16 cellular contexts compared by ENCODE assay signal in the genomic region with DNA sequence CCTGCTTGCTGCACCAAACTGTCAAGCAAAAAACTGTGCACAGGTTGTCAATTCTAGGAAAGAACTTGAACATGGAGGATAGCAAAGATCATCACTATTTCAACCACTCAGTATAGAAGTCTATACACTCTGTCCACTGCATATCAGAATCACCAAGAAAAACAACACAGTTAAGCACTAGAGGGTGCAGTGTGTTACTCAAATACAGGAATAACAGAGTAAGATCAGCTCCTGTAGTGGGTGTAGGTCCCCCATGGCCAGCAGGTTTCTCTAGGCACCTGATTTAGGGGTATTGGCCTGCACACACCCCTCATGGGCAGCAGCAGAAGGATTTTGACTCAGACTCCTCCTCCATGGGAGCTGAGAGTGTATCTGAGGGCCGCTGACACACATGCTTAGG.
DNase-seq lines count a peak whose midpoint lies in the region; ATAC-seq and TF ChIP-seq lines count a peak whose summit lies in the region.
"Had no signal": no experiment of that assay in that cellular context is flagged by ENCODE, and none has a peak within 500 bp of the region (broad histone marks: within the 10 kb centered on the region; RNA-seq: fewer than 3 reads in every experiment).

No MANE protein-coding gene starts in this region.

- H3K79me2 ChIP-seq in OCI-LY3 (ENCODE audit: low read length), result no peaks in the 10 kb centered on the region

- in situ Hi-C loops in G401 (cut with HindIII; ENCODE audit: low sequenced_read_pairs), result no loop called here

- DNase-seq in BE2C (no peak), G401 (ENCODE audit: low spot score) (peak; percentile 22), cerebellar cortex (ENCODE audit: low spot score) (peak; percentile 12), right cardiac atrium (no peak), SW 1271 (lab: John Stamatoyannopoulos, UW) (no peak)
- DNase-seq: activated CD4-positive, CD25-positive, alpha-beta regulatory T cell treated with anti-CD3 and anti-CD28 coated beads, Interleukin-2, amount 50 U/mL, for 72 hours; DMS79; MM.1S; NCI-H2171 treated with DMSO at 0.1 percent for 48 hours; NK-92 treated with Interleukin-12 subunit alpha and Interleukin-12 subunit beta, amount 100 ng/mL, for 24 hours; stimulated activated CD4-positive, alpha-beta T cell treated with anti-CD3 and anti-CD28 coated beads, Interleukin-12 subunit alpha, Interleukin-12 subunit beta, amount 100 ng/mL, for 4 hours had no signal

- H3K4me1 ChIP-seq in BE2C, result no peaks in the 10 kb centered on the region; the same call in none of the 2 replicates
- peaks cover 4% of the 10 kb centered on the region; the same call in 1 of the 2 replicates for H3K4me1 ChIP-seq in OCI-LY3 (ENCODE audit: low read length)
- H3K4me1 ChIP-seq in right cardiac atrium (ENCODE audit: control insufficient read depth, insufficient read depth, low read length), result no peaks in the 10 kb centered on the region
- H3K4me1 ChIP-seq: BLaER1 treated with 17β-estradiol and CSF1 and Interleukin-3, amounts not matched to agents 10 nM and 100 nM; foreskin keratinocyte; suprapubic skin had no signal

- ATAC-seq in right cardiac atrium (no peak), HG02588 (IDR thresholded peaks at IDR 0.05; ENCODE audit: unreplicated experiment) (no peak)
- ATAC-seq: foreskin keratinocyte had no signal

- H3K9me3 ChIP-seq in BE2C (no peaks in the 10 kb centered on the region), OCI-LY3 (ENCODE audit: insufficient read depth, low read length) (no peaks in the 10 kb centered on the region), right cardiac atrium (ENCODE audit: control insufficient read depth, low read length) (no peaks in the 10 kb centered on the region)
- H3K9me3 ChIP-seq: BLaER1 treated with 17β-estradiol and CSF1 and Interleukin-3, amounts not matched to agents 10 nM and 100 nM; suprapubic skin had no signal

- H3K27ac ChIP-seq in OCI-LY3 (ENCODE audit: low read length) (no peak overlapping the region), right cardiac atrium (ENCODE audit: low read length) (no peak overlapping the region)
- H3K27ac ChIP-seq: BLaER1 treated with 17β-estradiol and CSF1 and Interleukin-3, amounts not matched to agents 10 nM and 100 nM; foreskin keratinocyte; suprapubic skin had no signal

- H3K4me2 ChIP-seq in OCI-LY3 (ENCODE audit: low read length), result no peak overlapping the region
- H3K4me2 ChIP-seq: BLaER1 treated with 17β-estradiol and CSF1 and Interleukin-3, amounts not matched to agents 10 nM and 100 nM had no signal

- H3K4me3 ChIP-seq in BE2C (ENCODE audit: low read depth, low read length) (no peak overlapping the region), OCI-LY3 (ENCODE audit: low read length) (no peak overlapping the region), right cardiac atrium (ENCODE audit: low read length) (no peak overlapping the region)
- H3K4me3 ChIP-seq: BLaER1 treated with 17β-estradiol and CSF1 and Interleukin-3, amounts not matched to agents 10 nM and 100 nM; suprapubic skin had no signal

- H3K36me3 ChIP-seq in BE2C, result no peaks in the 10 kb centered on the region
- H3K36me3 ChIP-seq in OCI-LY3 (replicated peaks; ENCODE audit: low read depth, low read length), result no peaks in the 10 kb centered on the region
- H3K36me3 ChIP-seq: BLaER1 treated with 17β-estradiol and CSF1 and Interleukin-3, amounts not matched to agents 10 nM and 100 nM; suprapubic skin had no signal

- WGBS in right cardiac atrium, result 69% methylated on average over 1 of the region's 1 CpG

- intact Hi-C loops in right cardiac atrium (cut with DNase I), result no loop called here

- no peaks in the 10 kb centered on the region for H3K27me3 ChIP-seq in BE2C
- no peaks in the 10 kb centered on the region for H3K27me3 ChIP-seq in OCI-LY3 (ENCODE audit: low read depth, low read length)
- no peaks in the 10 kb centered on the region for H3K27me3 ChIP-seq in right cardiac atrium (ENCODE audit: control insufficient read depth, insufficient read depth)
- H3K27me3 ChIP-seq: BLaER1 treated with 17β-estradiol and CSF1 and Interleukin-3, amounts not matched to agents 10 nM and 100 nM; foreskin keratinocyte; suprapubic skin had no signal

- no peak overlapping the region for H2AFZ ChIP-seq in OCI-LY3 (ENCODE audit: low read depth, low read length)

- TF ChIP-seq CTCF in BE2C (IDR thresholded peaks at IDR 0.05; ENCODE audit: low read depth, low read length) (peak; percentile 47), OCI-LY3 (IDR thresholded peaks at IDR 0.05; ENCODE audit: low read depth, low read length) (peak; percentile 27)

- no peak overlapping the region for H3K9ac ChIP-seq in OCI-LY3 (ENCODE audit: low read length)
- H3K9ac ChIP-seq: BLaER1 treated with 17β-estradiol and CSF1 and Interleukin-3, amounts not matched to agents 10 nM and 100 nM had no signal

- no peaks in the 10 kb centered on the region for H4K20me1 ChIP-seq in OCI-LY3 (ENCODE audit: insufficient read depth, low read length)
- H4K20me1 ChIP-seq: BLaER1 treated with 17β-estradiol and CSF1 and Interleukin-3, amounts not matched to agents 10 nM and 100 nM had no signal

Comparison
In these comparisons a context has a peak if more than half of its experiments do, and no peak if none do; other contexts are left out.
1. DNase-seq: peak in G401 (single experiment) and cerebellar cortex (single experiment); none in BE2C (single experiment), right cardiac atrium (0 of 3) and SW 1271 (0 of 2).